In genomic region chr12:41537522-41537921, GRCh38 we compare ENCODE assay signal across 21 cellular contexts.
"Had no signal": no experiment of that assay in that cellular context is flagged by ENCODE, and none has a peak within 500 bp of the region (broad histone marks: within the 10 kb centered on the region; RNA-seq: fewer than 3 reads in every experiment).

No MANE protein-coding gene starts in this region.

- H3K36me3 ChIP-seq: lower lobe of right lung, spleen, tibial artery had no signal

- H3K4me3 ChIP-seq: lower lobe of right lung, spleen, tibial artery had no signal

- ATAC-seq: foreskin keratinocyte; left lobe of liver; lower lobe of right lung; naive thymus-derived CD4-positive, alpha-beta T cell had no signal

- FAIRE-seq: astrocyte had no signal

- H3K27ac Mint-ChIP-seq: immature natural killer cell; naive thymus-derived CD4-positive, alpha-beta T cell; progenitor cell of endocrine pancreas had no signal

- H3K9me3 ChIP-seq: lower lobe of right lung, spleen, tibial artery had no signal

- H3K4me1 ChIP-seq: foreskin keratinocyte, lower lobe of right lung, spleen, tibial artery had no signal

- H3K27me3 ChIP-seq: foreskin keratinocyte, spleen, tibial artery had no signal

- DNase-seq: activated CD4-positive, alpha-beta T cell treated with anti-CD3 and anti-CD28 coated beads for 48 hours; activated CD8-positive, alpha-beta memory T cell treated with anti-CD3 and anti-CD28 coated beads for 24 hours; activated CD8-positive, alpha-beta memory T cell treated with anti-CD3 and anti-CD28 coated beads, Interleukin-2, amount 50 U/mL, for 4 hours; activated effector memory CD4-positive, alpha-beta T cell treated with anti-CD3 and anti-CD28 coated beads, Interleukin-2, amount 50 U/mL, for 16 hours; activated naive CD4-positive, alpha-beta T cell treated with anti-CD3 and anti-CD28 coated beads, Interleukin-2, amount 50 U/mL, for 16 hours; activated T-cell treated with anti-CD3 and anti-CD28 coated beads, Interleukin-2, amount 50 U/mL, for 48 hours; central memory CD4-positive, alpha-beta T cell; dermis blood vessel endothelial cell; effector CD8-positive, alpha-beta T cell; foreskin keratinocyte; immature natural killer cell; lower lobe of right lung; naive thymus-derived CD4-positive, alpha-beta T cell; retina; spleen; stimulated activated CD4-positive, alpha-beta T cell treated with anti-CD3 and anti-CD28 coated beads, Interleukin-4, amount 100 ng/mL, for 1 hour; stimulated activated naive CD4-positive, alpha-beta T cell treated with Interleukin-2 at 50 U/mL for 16 hours; tibial artery had no signal

- H3K27ac ChIP-seq: foreskin keratinocyte, lower lobe of right lung, spleen, tibial artery had no signal

- H3K4me1 Mint-ChIP-seq: naive thymus-derived CD4-positive, alpha-beta T cell had no signal

- H3K4me3 Mint-ChIP-seq: immature natural killer cell; naive thymus-derived CD4-positive, alpha-beta T cell had no signal

- H3K27me3 Mint-ChIP-seq: progenitor cell of endocrine pancreas had no signal

- H3K36me3 Mint-ChIP-seq: immature natural killer cell; naive thymus-derived CD4-positive, alpha-beta T cell had no signal
